ENCODE assay signal across 16 cellular contexts in genomic region chr5:173517648-173518047, GRCh38.
DNase-seq lines count a peak whose midpoint lies in the region; ATAC-seq and TF ChIP-seq lines count a peak whose summit lies in the region.
"Had no signal": no experiment of that assay in that cellular context is flagged by ENCODE, and none has a peak within 500 bp of the region (broad histone marks: within the 10 kb centered on the region; RNA-seq: fewer than 3 reads in every experiment).

No MANE protein-coding gene starts in this region.

- POLR2A ChIA-PET in WTC11 (lab: Charles Lee) = no interaction called here
- POLR2A ChIA-PET in RWPE1 (lab: Yijun Ruan, JAX; ENCODE audit: low non-redundant PET) = no interaction called here

- no peak overlapping the region for H3K27ac ChIP-seq in RWPE1
- H3K27ac ChIP-seq in gastrocnemius medialis = no peak overlapping the region
- H3K27ac ChIP-seq: A549 had no signal

- H3K4me3 ChIP-seq in HAP-1 (no peak overlapping the region), gastrocnemius medialis (no peak overlapping the region)
- H3K4me3 ChIP-seq: A549 had no signal

- H3K36me3 Mint-ChIP-seq in WTC11 = peaks cover 17% of the 10 kb centered on the region
- H3K36me3 Mint-ChIP-seq: CD14-positive monocyte; CD8-positive, alpha-beta T cell had no signal

- H3K4me3 Mint-ChIP-seq in WTC11 = peak overlapping the region; percentile 3
- H3K4me3 Mint-ChIP-seq: CD14-positive monocyte; CD8-positive, alpha-beta T cell; IgD-negative memory B cell had no signal

- no peaks in the 10 kb centered on the region; the same call in 1 of the 2 replicates for H3K27me3 Mint-ChIP-seq in WTC11 (ENCODE audit: low read depth)

- DNase-seq in HAP-1 (ENCODE audit: low spot score in 2 of 2) (peak; percentile 17 to 59), WTC11 (ENCODE audit: low spot score) (peak; percentile 27), iPS DF 19.7 (ENCODE audit: low read depth, low spot score) (peak; percentile 40), RWPE1 (ENCODE audit: low spot score) (no peak), HCEC 1CT (no peak), head of caudate nucleus (no peak), gastrocnemius medialis (no peak)
- DNase-seq: CD8-positive, alpha-beta T cell; COR-L47; DMS153; DMS79 treated with DMSO at 0.1 percent for 48 hours; GDM1; KG1 had no signal

- intact Hi-C loops in head of caudate nucleus (cut with DNase I) = no loop called here
- intact Hi-C loops in gastrocnemius medialis (cut with DNase I; ENCODE audit: low total_unique reads) = no loop called here

- H3K27me3 ChIP-seq in HAP-1 (ENCODE audit: low read depth) (no peaks in the 10 kb centered on the region), gastrocnemius medialis (no peaks in the 10 kb centered on the region)

- H3K9me3 ChIP-seq in HAP-1 (no peaks in the 10 kb centered on the region; the same call in 1 of the 2 replicates), gastrocnemius medialis (no peaks in the 10 kb centered on the region)

- H3K36me3 ChIP-seq in HAP-1 (replicated peaks) (no peaks in the 10 kb centered on the region), gastrocnemius medialis (no peaks in the 10 kb centered on the region)

- peak overlapping the region; percentile 71 for H3K27ac Mint-ChIP-seq in WTC11
- H3K27ac Mint-ChIP-seq: CD14-positive monocyte; CD8-positive, alpha-beta T cell; IgD-negative memory B cell had no signal

- H3K4me1 Mint-ChIP-seq in WTC11 = peaks cover 30% of the 10 kb centered on the region
- H3K4me1 Mint-ChIP-seq: CD14-positive monocyte had no signal

- H3K4me1 ChIP-seq in HAP-1 (peaks cover 6% of the 10 kb centered on the region), gastrocnemius medialis (no peaks in the 10 kb centered on the region)
- H3K4me1 ChIP-seq: A549 had no signal

- CTCF ChIA-PET in WTC11 (lab: Charles Lee) (interaction anchor here (1.5 kb wide), 1 partner anchor 55 kb away, joined by 7 read pairs; no protein-coding TSS in a partner anchor), RWPE1 (lab: Yijun Ruan, JAX) (no interaction called here)

- ATAC-seq in WTC11 (peak; percentile 89), gastrocnemius medialis (no peak)
- ATAC-seq: A549; CD8-positive, alpha-beta T cell had no signal

- in situ Hi-C loops in HAP-1 (cut with MboI; ENCODE audit: low sequenced_read_pairs) = no loop called here
- in situ Hi-C loops in gastrocnemius medialis (cut with MboI; ENCODE audit: low sequenced_read_pairs in 4 of 4) = no loop called here

- TF ChIP-seq POLR2A in gastrocnemius medialis (IDR thresholded peaks at IDR 0.05) = no peak

- H3K9me3 Mint-ChIP-seq in WTC11 = peaks cover 25% of the 10 kb centered on the region

- no peak for TF ChIP-seq CTCF in WTC11 (IDR thresholded peaks at IDR 0.05)
- TF ChIP-seq CTCF in RWPE1 (conservative IDR thresholded peaks at IDR 0.05; ENCODE audit: low read depth) = no peak
- no peak for TF ChIP-seq CTCF in gastrocnemius medialis (IDR thresholded peaks at IDR 0.05 in 4 of 5, conservative IDR thresholded peaks at IDR 0.05 in 1 of 5)

TF ChIP-seq in WTC11, 78 proteins besides CTCF, POLR2A, EP300 and RAD21:
- TF ChIP-seq, protein P1, sequence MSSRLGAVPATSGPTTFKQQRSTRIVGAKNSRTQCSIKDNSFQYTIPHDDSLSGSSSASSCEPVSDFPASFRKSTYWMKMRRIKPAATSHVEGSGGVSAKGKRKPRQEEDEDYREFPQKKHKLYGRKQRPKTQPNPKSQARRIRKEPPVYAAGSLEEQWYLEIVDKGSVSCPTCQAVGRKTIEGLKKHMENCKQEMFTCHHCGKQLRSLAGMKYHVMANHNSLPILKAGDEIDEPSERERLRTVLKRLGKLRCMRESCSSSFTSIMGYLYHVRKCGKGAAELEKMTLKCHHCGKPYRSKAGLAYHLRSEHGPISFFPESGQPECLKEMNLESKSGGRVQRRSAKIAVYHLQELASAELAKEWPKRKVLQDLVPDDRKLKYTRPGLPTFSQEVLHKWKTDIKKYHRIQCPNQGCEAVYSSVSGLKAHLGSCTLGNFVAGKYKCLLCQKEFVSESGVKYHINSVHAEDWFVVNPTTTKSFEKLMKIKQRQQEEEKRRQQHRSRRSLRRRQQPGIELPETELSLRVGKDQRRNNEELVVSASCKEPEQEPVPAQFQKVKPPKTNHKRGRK (CRISPR knock-in tag; IDR thresholded peaks at IDR 0.05; ENCODE audit: borderline replicate concordance) = no peak
- TF ChIP-seq, protein P2, sequence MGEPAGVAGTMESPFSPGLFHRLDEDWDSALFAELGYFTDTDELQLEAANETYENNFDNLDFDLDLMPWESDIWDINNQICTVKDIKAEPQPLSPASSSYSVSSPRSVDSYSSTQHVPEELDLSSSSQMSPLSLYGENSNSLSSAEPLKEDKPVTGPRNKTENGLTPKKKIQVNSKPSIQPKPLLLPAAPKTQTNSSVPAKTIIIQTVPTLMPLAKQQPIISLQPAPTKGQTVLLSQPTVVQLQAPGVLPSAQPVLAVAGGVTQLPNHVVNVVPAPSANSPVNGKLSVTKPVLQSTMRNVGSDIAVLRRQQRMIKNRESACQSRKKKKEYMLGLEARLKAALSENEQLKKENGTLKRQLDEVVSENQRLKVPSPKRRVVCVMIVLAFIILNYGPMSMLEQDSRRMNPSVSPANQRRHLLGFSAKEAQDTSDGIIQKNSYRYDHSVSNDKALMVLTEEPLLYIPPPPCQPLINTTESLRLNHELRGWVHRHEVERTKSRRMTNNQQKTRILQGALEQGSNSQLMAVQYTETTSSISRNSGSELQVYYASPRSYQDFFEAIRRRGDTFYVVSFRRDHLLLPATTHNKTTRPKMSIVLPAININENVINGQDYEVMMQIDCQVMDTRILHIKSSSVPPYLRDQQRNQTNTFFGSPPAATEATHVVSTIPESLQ (CRISPR knock-in tag; IDR thresholded peaks at IDR 0.05) = no peak
- TF ChIP-seq TEAD4 (CRISPR knock-in tag; IDR thresholded peaks at IDR 0.05) (no peak), HMGA2 (CRISPR knock-in tag; IDR thresholded peaks at IDR 0.05) (no peak), TEAD1 (CRISPR knock-in tag; IDR thresholded peaks at IDR 0.05) (peak; percentile 77; the same call in 1 of the 2 replicates), FOXK1 (CRISPR knock-in tag; IDR thresholded peaks at IDR 0.05) (no peak)

Comparison
In these comparisons a context has a peak if more than half of its experiments do, and no peak if none do; other contexts are left out.
1. DNase-seq: peak in HAP-1 (2 of 2), WTC11 (single experiment) and iPS DF 19.7 (single experiment); none in RWPE1 (single experiment), HCEC 1CT (single experiment), head of caudate nucleus (0 of 42) and gastrocnemius medialis (0 of 2).